Comparison of ENCODE assay signal across 1 cellular context in the genomic region with DNA sequence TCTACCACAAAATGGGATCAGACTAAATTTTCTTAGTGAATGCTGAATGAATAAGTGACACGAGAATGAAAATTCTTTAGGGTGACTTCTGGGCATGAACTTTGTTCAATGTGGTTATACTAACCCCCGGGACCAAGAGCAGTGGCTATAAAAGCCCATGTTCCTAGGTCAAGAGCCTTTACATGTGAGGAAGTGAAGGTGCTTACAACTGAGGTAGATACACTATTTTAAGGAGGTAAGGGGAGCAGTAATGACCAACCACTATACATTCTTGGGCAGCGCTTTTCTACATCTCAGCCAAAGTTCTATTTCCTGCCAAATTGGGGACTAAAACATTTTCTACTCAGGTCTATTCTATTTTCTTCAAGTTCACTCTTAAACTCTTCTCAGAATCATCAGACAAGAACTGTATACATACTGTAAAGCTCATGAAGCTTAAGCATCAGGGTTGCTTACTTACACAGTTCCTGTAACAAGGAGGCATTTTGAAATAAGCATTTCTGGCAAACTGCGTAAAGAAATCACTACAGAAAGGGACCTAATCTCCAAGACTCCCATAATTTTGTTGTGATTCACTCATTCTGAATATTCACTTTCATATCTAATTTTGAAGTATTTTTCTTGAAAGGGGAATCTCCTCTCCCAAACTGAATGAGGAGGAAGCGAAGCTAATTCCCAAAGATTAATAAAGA.
TF ChIP-seq lines count a peak whose summit lies in the region.

No MANE protein-coding gene starts in this region.

TF ChIP-seq in H1, 55 proteins besides CTCF, POLR2A, EP300 and RAD21 (continued from another document):
- TF ChIP-seq POLR2AphosphoS5 (IDR thresholded peaks at IDR 0.05; ENCODE audit: low read depth, low read length) (no peak), EGR1 (IDR thresholded peaks at IDR 0.05; ENCODE audit: borderline replicate concordance, low read depth, low read length) (no peak), MAFK (IDR thresholded peaks at IDR 0.05; ENCODE audit: low read depth, low read length) (no peak), CEBPB (IDR thresholded peaks at IDR 0.05; ENCODE audit: low read depth, low read length) (no peak), BCL11A (IDR thresholded peaks at IDR 0.05; ENCODE audit: low read depth in 2 of 2, low read length in 2 of 2) (no peak), HDAC2 (IDR thresholded peaks at IDR 0.05; ENCODE audit: borderline replicate concordance in 1 of 2, low read depth in 2 of 2, low read length in 2 of 2) (no peak), CHD2 (IDR thresholded peaks at IDR 0.05; ENCODE audit: low read length) (no peak), TBP (IDR thresholded peaks at IDR 0.05; ENCODE audit: low read depth, low read length) (no peak), KDM1A (IDR thresholded peaks at IDR 0.05; ENCODE audit: borderline replicate concordance, low read length) (no peak), EZH2 (IDR thresholded peaks at IDR 0.05; ENCODE audit: low read depth, low read length, severe bottlenecking) (no peak), GTF2F1 (IDR thresholded peaks at IDR 0.05; ENCODE audit: borderline replicate concordance, low read depth, low read length) (no peak), SRF (IDR thresholded peaks at IDR 0.05; ENCODE audit: low read depth, low read length) (no peak), SIRT6 (IDR thresholded peaks at IDR 0.05; ENCODE audit: low read length) (no peak), ZNF274 (IDR thresholded peaks at IDR 0.05; ENCODE audit: borderline replicate concordance, extremely low read depth, low read length) (no peak), MAX (IDR thresholded peaks at IDR 0.05) (no peak)
- TF ChIP-seq, protein P1, sequence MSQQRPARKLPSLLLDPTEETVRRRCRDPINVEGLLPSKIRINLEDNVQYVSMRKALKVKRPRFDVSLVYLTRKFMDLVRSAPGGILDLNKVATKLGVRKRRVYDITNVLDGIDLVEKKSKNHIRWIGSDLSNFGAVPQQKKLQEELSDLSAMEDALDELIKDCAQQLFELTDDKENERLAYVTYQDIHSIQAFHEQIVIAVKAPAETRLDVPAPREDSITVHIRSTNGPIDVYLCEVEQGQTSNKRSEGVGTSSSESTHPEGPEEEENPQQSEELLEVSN (IDR thresholded peaks at IDR 0.05), result no peak
